Comparison of ENCODE assay signal across 8 cellular contexts in genomic region chr10:72334196-72334831, GRCh38.
DNase-seq lines count a peak whose midpoint lies in the region; ATAC-seq lines count a peak whose summit lies in the region.

No MANE protein-coding gene starts in this region.

- H3K27me3 Mint-ChIP-seq in activated naive CD8-positive, alpha-beta T cell treated with anti-CD3 and anti-CD28 coated beads, Interleukin-2, amount 50 U/mL, for 24 hours = no peaks in the 10 kb centered on the region

- H3K27ac Mint-ChIP-seq in activated naive CD8-positive, alpha-beta T cell treated with anti-CD3 and anti-CD28 coated beads, Interleukin-2, amount 50 U/mL, for 24 hours = peak overlapping the region; percentile 91
- peak overlapping the region; percentile 98 for H3K27ac Mint-ChIP-seq in stimulated activated effector memory CD8-positive, alpha-beta T cell treated with anti-CD3 and anti-CD28 coated beads, Interleukin-12 subunit alpha, Interleukin-12 subunit beta, amount 100 ng/mL, for 72 hours

- peak overlapping the region; percentile 73 for H3K4me3 Mint-ChIP-seq in activated naive CD8-positive, alpha-beta T cell treated with anti-CD3 and anti-CD28 coated beads, Interleukin-2, amount 50 U/mL, for 24 hours
- peak overlapping the region; percentile 88 for H3K4me3 Mint-ChIP-seq in stimulated activated effector memory CD8-positive, alpha-beta T cell treated with anti-CD3 and anti-CD28 coated beads, Interleukin-12 subunit alpha, Interleukin-12 subunit beta, amount 100 ng/mL, for 72 hours

- peaks cover 79% of the 10 kb centered on the region for H3K4me1 Mint-ChIP-seq in activated naive CD8-positive, alpha-beta T cell treated with anti-CD3 and anti-CD28 coated beads, Interleukin-2, amount 50 U/mL, for 24 hours
- H3K4me1 Mint-ChIP-seq in stimulated activated effector memory CD8-positive, alpha-beta T cell treated with anti-CD3 and anti-CD28 coated beads, Interleukin-12 subunit alpha, Interleukin-12 subunit beta, amount 100 ng/mL, for 72 hours = peaks cover 85% of the 10 kb centered on the region

- peaks cover 26% of the 10 kb centered on the region for H3K36me3 Mint-ChIP-seq in activated naive CD8-positive, alpha-beta T cell treated with anti-CD3 and anti-CD28 coated beads, Interleukin-2, amount 50 U/mL, for 24 hours (ENCODE audit: low read depth)
- peaks cover 90% of the 10 kb centered on the region for H3K36me3 Mint-ChIP-seq in stimulated activated effector memory CD8-positive, alpha-beta T cell treated with anti-CD3 and anti-CD28 coated beads, Interleukin-12 subunit alpha, Interleukin-12 subunit beta, amount 100 ng/mL, for 72 hours

- H3K9me3 Mint-ChIP-seq in activated naive CD8-positive, alpha-beta T cell treated with anti-CD3 and anti-CD28 coated beads, Interleukin-2, amount 50 U/mL, for 24 hours = no peaks in the 10 kb centered on the region
- H3K9me3 Mint-ChIP-seq in stimulated activated effector memory CD8-positive, alpha-beta T cell treated with anti-CD3 and anti-CD28 coated beads, Interleukin-12 subunit alpha, Interleukin-12 subunit beta, amount 100 ng/mL, for 72 hours = no peaks in the 10 kb centered on the region

- ATAC-seq in GM19351 (IDR thresholded peaks at IDR 0.05; ENCODE audit: unreplicated experiment) (peak; percentile 1), GM18868 (IDR thresholded peaks at IDR 0.05; ENCODE audit: unreplicated experiment) (no peak)
- ATAC-seq in activated naive CD8-positive, alpha-beta T cell treated with anti-CD3 and anti-CD28 coated beads, Interleukin-2, amount 50 U/mL, for 24 hours = no peak
- no peak for ATAC-seq in stimulated activated effector memory CD8-positive, alpha-beta T cell treated with anti-CD3 and anti-CD28 coated beads, Interleukin-12 subunit alpha, Interleukin-12 subunit beta, amount 100 ng/mL, for 72 hours

- peak; percentile 80 for DNase-seq in NCI-H1436 treated with DMSO at 0.1 percent for 48 hours (lab: John Stamatoyannopoulos, UW)
- peak; percentile 32 for DNase-seq in activated naive CD8-positive, alpha-beta T cell treated with anti-CD3 and anti-CD28 coated beads, Interleukin-2, amount 50 U/mL, for 24 hours
- DNase-seq in islet precursor cell = peak; percentile 72
- DNase-seq in stimulated activated effector memory CD8-positive, alpha-beta T cell treated with anti-CD3 and anti-CD28 coated beads, Interleukin-12 subunit alpha, Interleukin-12 subunit beta, amount 100 ng/mL, for 72 hours (ENCODE audit: low spot score in 2 of 2) = peak in 1 of 2 donors; percentile 59
- no peak for DNase-seq in activated CD4-positive, alpha-beta T cell treated with anti-CD3 and anti-CD28 coated beads for 48 hours
- DNase-seq in UCSD-AML1 (lab: John Stamatoyannopoulos, UW; ENCODE audit: unreplicated experiment) = no peak

Comparison
In these comparisons a context has a peak if more than half of its experiments do, and no peak if none do; other contexts are left out.
1. DNase-seq: peak in NCI-H1436 treated with DMSO at 0.1 percent for 48 hours (single experiment), activated naive CD8-positive, alpha-beta T cell treated with anti-CD3 and anti-CD28 coated beads, Interleukin-2, amount 50 U/mL, for 24 hours (single experiment) and islet precursor cell (single experiment); none in activated CD4-positive, alpha-beta T cell treated with anti-CD3 and anti-CD28 coated beads for 48 hours (single experiment) and UCSD-AML1 (single experiment).